ENCODE assay signal across 8 cellular contexts in the genomic region with DNA sequence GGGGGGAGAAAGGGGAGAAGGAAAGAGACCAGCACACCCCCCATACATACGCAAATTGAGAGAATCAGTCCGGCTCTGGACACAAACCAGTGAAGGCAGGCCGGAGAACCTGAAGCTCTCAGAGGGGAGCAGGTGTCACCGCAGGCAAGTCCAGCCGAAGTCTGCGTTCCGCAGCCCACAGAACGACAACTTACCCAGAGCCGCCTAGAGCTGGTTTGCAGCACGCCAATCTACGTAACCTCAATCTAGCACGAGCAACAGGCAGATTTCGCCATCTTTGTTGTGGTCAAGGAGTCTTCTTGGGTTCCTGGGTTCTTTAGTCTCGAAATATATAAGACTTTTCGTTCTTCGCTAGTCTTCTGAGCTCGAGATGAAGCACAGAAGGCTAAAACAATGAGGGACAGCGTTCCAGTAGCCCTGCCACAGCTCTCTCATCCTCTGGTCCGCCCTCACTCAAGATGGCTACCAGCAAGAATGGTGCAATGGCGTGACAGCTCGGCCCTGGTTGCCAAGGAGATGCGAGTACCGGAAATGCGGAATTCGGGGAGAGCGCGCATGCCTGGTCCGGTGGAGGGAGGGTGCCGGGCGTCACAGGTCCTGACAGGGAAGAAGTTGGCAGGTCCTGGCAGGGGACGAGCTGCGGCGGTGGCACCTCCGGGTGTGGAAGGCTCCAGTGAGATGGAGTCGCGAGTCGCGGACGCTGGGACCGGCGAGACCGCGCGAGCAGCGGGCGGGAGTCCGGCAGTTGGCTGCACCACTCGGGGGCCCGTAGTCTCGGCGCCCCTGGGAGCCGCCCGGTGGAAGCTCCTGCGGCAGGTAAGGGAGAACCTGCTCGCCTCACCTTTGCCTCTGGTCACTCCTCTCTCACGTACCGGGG. TPM values are rescaled to one million over a fixed set of nuclear protein-coding genes. Genes with fewer than 3 reads are reported as not detected.
A peak's percentile ranks its signal among the peaks of the same experiment; 100 is the strongest.
DNase-seq lines count a peak whose midpoint lies in the region; ATAC-seq and TF ChIP-seq lines count a peak whose summit lies in the region.

CAMKMT (plus strand) TSS at position 618 of the 877 bp plus-strand sequence.
PREPL (minus strand) TSS at position 165 of the 877 bp plus-strand sequence. CDS start 15,152 bp downstream, outside the sequence.

- peak within 1 kb of the TSS; percentile 89 to 95 for H3K9ac ChIP-seq in mucosa of rectum (ENCODE audit: low read depth in 1 of 2, low read length in 2 of 2)

- H3K9me2 ChIP-seq in PC-9 (ENCODE audit: insufficient read depth): no peaks in the 10 kb centered on the region

- peak; percentile 79 for ATAC-seq in GM21619 (IDR thresholded peaks at IDR 0.05; ENCODE audit: unreplicated experiment)

- POLR2A ChIA-PET in PC-9 (lab: Charles Lee; ENCODE audit: unreplicated experiment): interaction anchor here (0.6 to 0.7 kb wide), 6 partner anchors 169 to 1218 kb away, joined by 3 to 6 read pairs (median 4); no protein-coding TSS in a partner anchor

- TF ChIP-seq POLR2A in erythroblast (IDR thresholded peaks at IDR 0.05; ENCODE audit: low read length): peak; percentile 94

- DNase-seq in DMS153 treated with DMSO at 0.1 percent for 48 hours (lab: John Stamatoyannopoulos, UW; ENCODE audit: unreplicated experiment): peak; percentile 91
- DNase-seq in Jurkat, Clone E6-1 (ENCODE audit: low read depth, low spot score): peak; percentile 92
- DNase-seq in PC-9: peak; percentile 95 to 98
- peak; percentile 97 for DNase-seq in activated T-cell treated with anti-CD3 and anti-CD28 coated beads, Interleukin-2, amount 50 U/mL, for 1 hour
- peak; percentile 98 to 99 for DNase-seq in erythroblast (lab: John Stamatoyannopoulos, UW)
- peak; percentile 99 for DNase-seq in stimulated activated CD8-positive, alpha-beta memory T cell treated with anti-CD3 and anti-CD28 coated beads, Interleukin-4, amount 100 ng/mL, for 48 hours

- H3K9me3 ChIP-seq in PC-9 (ENCODE audit: insufficient read depth, low read depth) (no peaks in the 10 kb centered on the region), mucosa of rectum (ENCODE audit: control insufficient read depth in 2 of 2, low read length in 2 of 2) (no peaks in the 10 kb centered on the region)

- peaks cover 63% of the 10 kb centered on the region for H3K79me2 ChIP-seq in PC-9 (ENCODE audit: low read depth)

- peak within 1 kb of the TSS; percentile 98 for H2AFZ ChIP-seq in PC-9

- BruUV-seq in PC-9 (replicated peaks; lab: Mats Ljungman, UMichigan): no TSS peak

- 0 out of 2 replicates have a peak, but pooled peaks cover 14% of the 10 kb centered on the region for H4K20me1 ChIP-seq in PC-9 (ENCODE audit: insufficient read depth)

- intact Hi-C loops in PC-9 (cut with micrococcal nuclease; ENCODE audit: unreplicated experiment): loop anchor here (1.0 kb wide), 1 partner anchor 365 kb away; no protein-coding TSS in a partner anchor

- peak within 1 kb of the TSS; percentile 78 for H3K4me3 ChIP-seq in Jurkat, Clone E6-1 (ENCODE audit: low read length)
- H3K4me3 ChIP-seq in PC-9 (peak within 1 kb of the TSS; percentile 67), mucosa of rectum (ENCODE audit: low read length in 2 of 2) (peak within 1 kb of the TSS; percentile 92 to 95)

- H3K36me3 ChIP-seq in PC-9 (ENCODE audit: low read depth): 0 out of 2 replicates have a peak, but pooled peaks cover 4% of the 10 kb centered on the region
- no peaks in the 10 kb centered on the region for H3K36me3 ChIP-seq in mucosa of rectum (ENCODE audit: control insufficient read depth in 2 of 2, insufficient read depth in 2 of 2, low read length in 2 of 2)

- H3F3A ChIP-seq in PC-9 (ENCODE audit: insufficient read depth, low read depth): peaks cover 10% of the 10 kb centered on the region; the same call in 1 of the 2 replicates

- CTCF ChIA-PET in PC-9 (lab: Charles Lee): interaction anchor here (0.6 to 1.6 kb wide), 3 partner anchors 117 to 824 kb away, joined by 3 to 17 read pairs (median 3); no protein-coding TSS in a partner anchor

- H3K27ac ChIP-seq in PC-9 (peak within 1 kb of the TSS; percentile 88), mucosa of rectum (ENCODE audit: low read depth in 2 of 2, low read length in 2 of 2) (peak within 1 kb of the TSS; percentile 93 to 98)

- H3K27me3 ChIP-seq in PC-9 (ENCODE audit: insufficient read depth, low read depth) (no peaks in the 10 kb centered on the region), mucosa of rectum (ENCODE audit: control insufficient read depth in 2 of 2, insufficient read depth in 2 of 2, low read length in 2 of 2) (no peaks in the 10 kb centered on the region)

- no peak for TF ChIP-seq CTCF in PC-9 (conservative IDR thresholded peaks at IDR 0.05)

- peak within 1 kb of the TSS; percentile 96 for H3K4me2 ChIP-seq in PC-9

- peaks cover 32% of the 10 kb centered on the region for H3K4me1 ChIP-seq in PC-9 (replicated peaks; ENCODE audit: insufficient read depth)
- peaks cover 5 to 9% of the 10 kb centered on the region in 2 donors for H3K4me1 ChIP-seq in mucosa of rectum (ENCODE audit: control insufficient read depth in 2 of 2, insufficient read depth in 2 of 2, low read length in 2 of 2)

RNA-seq across cellular contexts. Expression of gene CAMKMT, which starts in this region (rescaled TPM):
- 9.1 TPM for polyA plus RNA-seq in Jurkat, Clone E6-1 (2012; ENCODE audit: insufficient read depth, insufficient read length)
- total RNA-seq in PC-9 (2021): 11.7 and 17.9 TPM in 2 replicates

RNA-seq across cellular contexts. Expression of gene PREPL, which starts in this region (rescaled TPM):
- 21.5 TPM for polyA plus RNA-seq in Jurkat, Clone E6-1 (2012; ENCODE audit: insufficient read depth, insufficient read length)
- total RNA-seq in PC-9 (2021): 34.2 and 42.2 TPM in 2 replicates

Comparison
In these comparisons a context has a peak if more than half of its experiments do, and no peak if none do; other contexts are left out.
1. Peak in every context shown above with its lines: DNase-seq, ATAC-seq, H3K4me3 ChIP-seq and H3K27ac ChIP-seq.